11 cellular contexts compared by ENCODE assay signal in the genomic region with DNA sequence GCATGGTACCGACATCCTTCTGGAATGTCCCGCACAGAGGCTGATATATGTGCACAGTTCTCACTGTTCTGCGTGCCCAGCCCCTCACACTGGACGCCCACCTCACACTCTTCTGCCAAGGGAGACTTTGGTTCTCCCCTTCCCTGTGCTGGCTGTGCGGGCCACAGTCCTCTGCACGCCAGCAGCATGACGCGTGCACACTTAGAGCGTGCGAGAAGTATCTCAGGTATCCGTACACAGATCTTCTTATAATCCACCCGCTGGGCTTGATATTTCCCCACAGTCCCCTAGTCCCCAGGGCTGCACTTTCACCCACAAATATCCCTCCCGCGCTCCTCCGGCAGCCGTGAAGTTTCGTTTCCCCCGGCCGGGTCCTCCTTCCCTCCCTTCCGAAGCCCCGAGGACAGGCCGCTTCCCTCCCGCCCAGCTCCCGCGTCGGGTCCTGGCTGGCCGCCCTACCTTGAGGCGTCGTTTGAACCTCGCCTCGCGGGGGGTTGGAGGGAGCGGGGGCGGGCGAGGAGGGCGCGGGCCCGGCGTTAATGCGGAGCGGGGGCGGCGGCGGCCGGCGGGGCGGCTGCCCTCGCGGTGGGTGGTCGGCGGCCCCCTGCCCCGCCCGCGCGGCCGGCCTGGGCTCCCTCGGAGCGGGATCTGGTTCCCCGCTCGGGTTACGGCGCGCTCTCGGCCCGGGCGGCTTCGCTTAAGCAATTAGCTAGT. TPM values are rescaled to one million over a fixed set of nuclear protein-coding genes. Genes with fewer than 3 reads are reported as not detected.
A peak's percentile ranks its signal among the peaks of the same experiment; 100 is the strongest.
DNase-seq lines count a peak whose midpoint lies in the region; ATAC-seq and TF ChIP-seq lines count a peak whose summit lies in the region.
"Had no signal": no experiment of that assay in that cellular context is flagged by ENCODE, and none has a peak within 500 bp of the region (broad histone marks: within the 10 kb centered on the region; RNA-seq: fewer than 3 reads in every experiment).

No MANE protein-coding gene starts in this region.

- no peak overlapping the region for H3K4me2 ChIP-seq in MM.1S (ENCODE audit: low read depth, low read length)

- H3K27ac ChIP-seq in mucosa of rectum (ENCODE audit: low read depth in 2 of 2, low read length in 2 of 2) (peak overlapping the region; percentile 88 to 93), upper lobe of right lung (peak overlapping the region; percentile 86), dorsolateral prefrontal cortex (no peak overlapping the region), MM.1S (ENCODE audit: low read length) (no peak overlapping the region)

- H3K9me3 Mint-ChIP-seq in activated naive CD8-positive, alpha-beta T cell (ENCODE audit: low read depth) = no peaks in the 10 kb centered on the region
- no peaks in the 10 kb centered on the region for H3K9me3 Mint-ChIP-seq in activated naive CD8-positive, alpha-beta T cell treated with anti-CD3 and anti-CD28 coated beads for 36 hours

- H3K79me2 ChIP-seq in MM.1S (ENCODE audit: low read length) = no peaks in the 10 kb centered on the region

- H3K9ac ChIP-seq in adipocyte (ENCODE audit: low read length) = no peak overlapping the region
- peak overlapping the region; percentile 41 to 76 for H3K9ac ChIP-seq in mucosa of rectum (ENCODE audit: low read depth in 1 of 2, low read length in 2 of 2)
- H3K9ac ChIP-seq in MM.1S (ENCODE audit: low read length) = no peak overlapping the region

- ATAC-seq in upper lobe of right lung = no peak

- H3K27me3 Mint-ChIP-seq in activated naive CD8-positive, alpha-beta T cell = peaks cover 61% of the 10 kb centered on the region
- H3K27me3 Mint-ChIP-seq in activated naive CD8-positive, alpha-beta T cell treated with anti-CD3 and anti-CD28 coated beads for 36 hours = peaks cover 81% of the 10 kb centered on the region

- no peaks in the 10 kb centered on the region for H4K20me1 ChIP-seq in MM.1S (ENCODE audit: insufficient read depth, low read length)

- DNase-seq in activated naive CD8-positive, alpha-beta T cell treated with anti-CD3 and anti-CD28 coated beads for 36 hours = no peak
- peak; percentile 35 for DNase-seq in adipocyte (ENCODE audit: low read depth)
- no peak for DNase-seq in upper lobe of right lung
- no peak for DNase-seq in NCI-H1930 (lab: John Stamatoyannopoulos, UW)
- DNase-seq in dorsolateral prefrontal cortex = no peak
- DNase-seq in MM.1S = no peak
- DNase-seq: activated CD4-positive, CD25-positive, alpha-beta regulatory T cell treated with anti-CD3 and anti-CD28 coated beads, Interleukin-2, amount 50 U/mL, for 72 hours; immature natural killer cell; NCI-H187 had no signal

- peaks cover 9% of the 10 kb centered on the region for H3K4me1 ChIP-seq in adipocyte (ENCODE audit: control insufficient read depth, insufficient read depth, low read length)
- peaks cover 7 to 12% of the 10 kb centered on the region in 2 donors for H3K4me1 ChIP-seq in mucosa of rectum (ENCODE audit: control insufficient read depth in 2 of 2, insufficient read depth in 2 of 2, low read length in 2 of 2)
- peaks cover 14% of the 10 kb centered on the region for H3K4me1 ChIP-seq in upper lobe of right lung
- H3K4me1 ChIP-seq in MM.1S (ENCODE audit: low read length) = no peaks in the 10 kb centered on the region

- H3K9me3 ChIP-seq in adipocyte (ENCODE audit: control insufficient read depth, low read length) = no peaks in the 10 kb centered on the region
- no peaks in the 10 kb centered on the region for H3K9me3 ChIP-seq in mucosa of rectum (ENCODE audit: control insufficient read depth in 2 of 2, low read length in 2 of 2)
- H3K9me3 ChIP-seq in upper lobe of right lung = no peaks in the 10 kb centered on the region
- no peaks in the 10 kb centered on the region for H3K9me3 ChIP-seq in MM.1S (replicated peaks; ENCODE audit: insufficient read depth, low read length)

- H3K4me1 Mint-ChIP-seq in activated naive CD8-positive, alpha-beta T cell (ENCODE audit: low read depth) = peaks cover 24% of the 10 kb centered on the region
- H3K4me1 Mint-ChIP-seq in activated naive CD8-positive, alpha-beta T cell treated with anti-CD3 and anti-CD28 coated beads for 36 hours = peaks cover 17% of the 10 kb centered on the region

- H3K27me3 ChIP-seq in adipocyte (replicated peaks; ENCODE audit: control insufficient read depth, insufficient read depth, low read length) = peaks cover 82% of the 10 kb centered on the region
- H3K27me3 ChIP-seq in mucosa of rectum (ENCODE audit: control insufficient read depth in 2 of 2, insufficient read depth in 2 of 2, low read length in 2 of 2) = peaks cover 59 to 69% of the 10 kb centered on the region in 2 donors
- H3K27me3 ChIP-seq in upper lobe of right lung = peaks cover 87% of the 10 kb centered on the region
- peaks cover 31 to 100% (median 98%) of the 10 kb centered on the region in 45 donors for H3K27me3 ChIP-seq in dorsolateral prefrontal cortex
- peaks cover 49% of the 10 kb centered on the region for H3K27me3 ChIP-seq in MM.1S (replicated peaks; ENCODE audit: insufficient read depth, low read length)

- H3K4me3 ChIP-seq in adipocyte (ENCODE audit: low read length) = no peak overlapping the region
- H3K4me3 ChIP-seq in mucosa of rectum (ENCODE audit: low read length in 2 of 2) = peak overlapping the region; percentile 34 to 61
- peak overlapping the region; percentile 62 for H3K4me3 ChIP-seq in upper lobe of right lung
- H3K4me3 ChIP-seq in dorsolateral prefrontal cortex = peak overlapping the region in 27 of 59 donors; percentile 5 to 45 (median 26)
- no peak overlapping the region for H3K4me3 ChIP-seq in MM.1S (ENCODE audit: low read length)

- H2AFZ ChIP-seq in MM.1S (ENCODE audit: low read length) = no peak overlapping the region

- H3K9me2 ChIP-seq in MM.1S (replicated peaks; ENCODE audit: insufficient read depth, low read length) = no peaks in the 10 kb centered on the region

- no peaks in the 10 kb centered on the region for H3K36me3 ChIP-seq in adipocyte (ENCODE audit: control insufficient read depth, insufficient read depth, low read length, severe bottlenecking)
- no peaks in the 10 kb centered on the region for H3K36me3 ChIP-seq in mucosa of rectum (ENCODE audit: control insufficient read depth in 2 of 2, insufficient read depth in 2 of 2, low read length in 2 of 2)
- H3K36me3 ChIP-seq in upper lobe of right lung = no peaks in the 10 kb centered on the region
- H3K36me3 ChIP-seq in MM.1S (replicated peaks; ENCODE audit: insufficient read depth, low read length) = no peaks in the 10 kb centered on the region

- H3K27ac Mint-ChIP-seq in activated naive CD8-positive, alpha-beta T cell = no peak overlapping the region
- H3K27ac Mint-ChIP-seq in activated naive CD8-positive, alpha-beta T cell treated with anti-CD3 and anti-CD28 coated beads for 36 hours = no peak overlapping the region
- H3K27ac Mint-ChIP-seq: immature natural killer cell had no signal

- no peaks in the 10 kb centered on the region for H3F3A ChIP-seq in MM.1S (ENCODE audit: insufficient read depth, low read length)

- intact Hi-C loops in upper lobe of right lung (cut with DNase I) (no loop called here), dorsolateral prefrontal cortex (cut with DNase I) (no loop called here)

- H3K36me3 Mint-ChIP-seq in activated naive CD8-positive, alpha-beta T cell = no peaks in the 10 kb centered on the region
- no peaks in the 10 kb centered on the region for H3K36me3 Mint-ChIP-seq in activated naive CD8-positive, alpha-beta T cell treated with anti-CD3 and anti-CD28 coated beads for 36 hours

- no peak for TF ChIP-seq CTCF in upper lobe of right lung (IDR thresholded peaks at IDR 0.05)
- TF ChIP-seq CTCF in dorsolateral prefrontal cortex (IDR thresholded peaks at IDR 0.05 in 54 of 56, conservative IDR thresholded peaks at IDR 0.05 in 2 of 56; ENCODE audit: low read depth in 1 of 56, partially characterized antibody in 56 of 56) = no peak
- no peak for TF ChIP-seq CTCF in MM.1S (IDR thresholded peaks at IDR 0.05; ENCODE audit: low read length)

- H3K4me3 Mint-ChIP-seq in activated naive CD8-positive, alpha-beta T cell = peak overlapping the region; percentile 14
- no peak overlapping the region for H3K4me3 Mint-ChIP-seq in activated naive CD8-positive, alpha-beta T cell treated with anti-CD3 and anti-CD28 coated beads for 36 hours

RNA-seq across cellular contexts. Expression of a gene that starts 5.0 kb away (rescaled TPM):
- not detected for total RNA-seq in activated naive CD8-positive, alpha-beta T cell treated with anti-CD3 and anti-CD28 coated beads for 36 hours
- total RNA-seq in upper lobe of right lung (46.4 TPM), dorsolateral prefrontal cortex (1 to 10 TPM in 118 of 120 experiments, under 1 TPM in 2; 0.96 to 6.6 (median 2.5) TPM)

RNA-seq across cellular contexts. Expression of a gene that starts 49.7 kb away (rescaled TPM):
- total RNA-seq in activated naive CD8-positive, alpha-beta T cell treated with anti-CD3 and anti-CD28 coated beads for 36 hours = 10 to 100 TPM; 20.7 to 22.5 TPM
- 18.7 TPM for total RNA-seq in upper lobe of right lung
- total RNA-seq in dorsolateral prefrontal cortex = 10 to 100 TPM; 13.7 to 33.9 (median 23.1) TPM

Comparison
In these comparisons a context has a peak if more than half of its experiments do, and no peak if none do; other contexts are left out.
1. H3K4me3 ChIP-seq: peak in mucosa of rectum (2 of 2) and upper lobe of right lung (single experiment); none in adipocyte (single experiment) and MM.1S (single experiment).
2. H3K9ac ChIP-seq: peak in mucosa of rectum (2 of 2); none in adipocyte (single experiment) and MM.1S (single experiment).
3. H3K27ac ChIP-seq: peak in mucosa of rectum (2 of 2) and upper lobe of right lung (single experiment); none in dorsolateral prefrontal cortex (0 of 59) and MM.1S (single experiment).